In the genomic region with DNA sequence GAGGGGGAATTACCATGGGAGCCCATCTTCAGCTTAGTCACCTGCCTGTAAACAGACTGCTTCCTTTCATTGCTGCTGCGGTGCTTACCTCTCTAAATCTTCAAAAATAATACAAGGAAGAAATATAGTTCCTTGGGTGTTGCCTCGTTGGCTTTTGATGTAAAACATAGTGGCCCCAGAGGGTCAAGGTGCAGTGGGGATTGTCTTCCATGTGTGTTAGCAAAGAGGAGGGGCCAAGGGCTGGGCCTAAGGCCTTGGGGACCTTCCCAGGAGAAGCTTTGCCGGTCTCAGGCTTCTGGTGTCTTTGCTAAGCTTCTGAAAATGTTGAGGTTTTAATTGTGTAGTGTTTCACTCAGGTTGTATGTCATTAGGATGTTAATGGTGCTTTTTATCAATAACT, we compare ENCODE assay signal across 17 cellular contexts.
DNase-seq lines count a peak whose midpoint lies in the region; ATAC-seq, FAIRE-seq and TF ChIP-seq lines count a peak whose summit lies in the region.
"Had no signal": no experiment of that assay in that cellular context is flagged by ENCODE, and none has a peak within 500 bp of the region (broad histone marks: within the 10 kb centered on the region; RNA-seq: fewer than 3 reads in every experiment).

No MANE protein-coding gene starts in this region.

- no peak for FAIRE-seq in A549 (lab: Jason Lieb, UNC)
- FAIRE-seq: G401.6, GM12891 had no signal

- POLR2A ChIA-PET in A549 (lab: Yijun Ruan, JAX), result no interaction called here
- POLR2A ChIA-PET in PC-9 (lab: Charles Lee; ENCODE audit: unreplicated experiment), result no interaction called here

- H2AFZ ChIP-seq in PC-9, result no peak overlapping the region
- H2AFZ ChIP-seq: GM23338 had no signal

- no peak overlapping the region for H3K4me3 Mint-ChIP-seq in T-helper 17 cell
- H3K4me3 Mint-ChIP-seq: B cell; CD4-positive, alpha-beta T cell; GM23338 had no signal

- no peaks in the 10 kb centered on the region for H3K9me2 ChIP-seq in PC-9 (ENCODE audit: insufficient read depth)

- CTCF ChIA-PET in A549 (lab: Yijun Ruan, JAX), result interaction anchor here (1.3 to 1.5 kb wide), 3 partner anchors 27 to 168 kb away, joined by 3 to 5 read pairs (median 4); no protein-coding TSS in a partner anchor
- CTCF ChIA-PET in PC-9 (lab: Charles Lee), result no interaction called here

- H3K36me3 Mint-ChIP-seq in T-helper 17 cell (ENCODE audit: low read depth), result no peaks in the 10 kb centered on the region

- no peaks in the 10 kb centered on the region for H3K9me3 ChIP-seq in A549
- H3K9me3 ChIP-seq in thyroid gland, result no peaks in the 10 kb centered on the region
- H3K9me3 ChIP-seq in PC-9 (ENCODE audit: insufficient read depth, low read depth), result no peaks in the 10 kb centered on the region
- no peaks in the 10 kb centered on the region for H3K9me3 ChIP-seq in T-helper 17 cell (ENCODE audit: control insufficient read depth, low read length, poor library complexity, severe bottlenecking)

- ATAC-seq in A549, result no peak
- ATAC-seq in left colon, result peak; percentile 100
- ATAC-seq in T-helper 17 cell, result no peak
- ATAC-seq: GM23338 had no signal

- DNase-seq in A549 (ENCODE audit: low read depth in 1 of 2, low spot score in 1 of 2) (no peak), left colon (peak; percentile 35 to 49), thyroid gland (no peak), PC-9 (no peak), T-helper 17 cell (no peak), SKM-1 (lab: John Stamatoyannopoulos, UW; ENCODE audit: unreplicated experiment) (no peak)
- DNase-seq: 8988T; C1 segment of cervical spinal cord; CD4-positive, alpha-beta T cell; DMS153; EL; H7 had no signal

- no peaks in the 10 kb centered on the region for H3K79me2 ChIP-seq in PC-9 (ENCODE audit: low read depth)

- no peaks in the 10 kb centered on the region for H3K4me1 Mint-ChIP-seq in T-helper 17 cell
- H3K4me1 Mint-ChIP-seq: GM23338 had no signal

- no peak for TF ChIP-seq POLR2A in A549 (IDR thresholded peaks at IDR 0.05; ENCODE audit: low read length)
- TF ChIP-seq POLR2A in thyroid gland (IDR thresholded peaks at IDR 0.05), result no peak

- H3K36me3 ChIP-seq in thyroid gland, result no peaks in the 10 kb centered on the region
- no peaks in the 10 kb centered on the region for H3K36me3 ChIP-seq in PC-9 (ENCODE audit: low read depth)

- 56% methylated on average over 3 of the region's 3 CpGs for WGBS in A549 (ENCODE audit: missing lambda C conversion rate)
- WGBS in thyroid gland, 2 donors, result 86 to 92% methylated on average over 3 of the region's 3 CpGs

- intact Hi-C loops in left colon (cut with DNase I, micrococcal nuclease) (no loop called here), thyroid gland (cut with DNase I) (loop anchor here (10.0 kb wide), 1 partner anchor 116 kb away; no protein-coding TSS in a partner anchor), PC-9 (cut with micrococcal nuclease; ENCODE audit: unreplicated experiment) (no loop called here)

- no peak for TF ChIP-seq CTCF in A549 (IDR thresholded peaks at IDR 0.05)
- no peak for TF ChIP-seq CTCF in VCaP (conservative IDR thresholded peaks at IDR 0.05)
- TF ChIP-seq CTCF in thyroid gland (IDR thresholded peaks at IDR 0.05), result no peak
- no peak for TF ChIP-seq CTCF in PC-9 (conservative IDR thresholded peaks at IDR 0.05)

- no peaks in the 10 kb centered on the region for H3F3A ChIP-seq in PC-9 (ENCODE audit: insufficient read depth, low read depth)

- no peak overlapping the region for H3K27ac Mint-ChIP-seq in T-helper 17 cell
- H3K27ac Mint-ChIP-seq: B cell; CD4-positive, alpha-beta T cell; GM23338 had no signal

- H3K4me3 ChIP-seq in A549, result no peak overlapping the region
- H3K4me3 ChIP-seq in thyroid gland (replicated peaks in 1 of 3), result no peak overlapping the region
- no peak overlapping the region for H3K4me3 ChIP-seq in PC-9
- H3K4me3 ChIP-seq: GM23338 had no signal

- H3K27me3 ChIP-seq in thyroid gland (no peaks in the 10 kb centered on the region), PC-9 (ENCODE audit: insufficient read depth, low read depth) (0 out of 2 replicates have a peak, but pooled peaks cover 5% of the 10 kb centered on the region)

- peaks cover 29% of the 10 kb centered on the region for H3K27me3 Mint-ChIP-seq in T-helper 17 cell
- H3K27me3 Mint-ChIP-seq: B cell had no signal

- no peak for TF ChIP-seq RAD21 in A549 (conservative IDR thresholded peaks at IDR 0.05 in 1 of 2, IDR thresholded peaks at IDR 0.05 in 1 of 2)

- H3K4me1 ChIP-seq in A549 (peaks cover 26% of the 10 kb centered on the region), thyroid gland (peaks cover 33 to 36% of the 10 kb centered on the region in 2 donors), PC-9 (replicated peaks; ENCODE audit: insufficient read depth) (no peaks in the 10 kb centered on the region)

- TF ChIP-seq EP300 in A549 (IDR thresholded peaks at IDR 0.05), result no peak

- no TSS peak for BruUV-seq in PC-9 (replicated peaks; lab: Mats Ljungman, UMichigan)

- H4K20me1 ChIP-seq in PC-9 (ENCODE audit: insufficient read depth), result no peaks in the 10 kb centered on the region

- H3K4me2 ChIP-seq in A549, result peak overlapping the region; percentile 46; the same call in 2 of the 3 replicates
- H3K4me2 ChIP-seq in PC-9, result no peak overlapping the region
- H3K4me2 ChIP-seq: GM23338 had no signal

- peak overlapping the region; percentile 55 to 71; a peak in 5 of 6 replicates for H3K27ac ChIP-seq in A549
- peak overlapping the region; percentile 64; the same call in 1 of the 2 replicates for H3K27ac ChIP-seq in VCaP
- peak overlapping the region; percentile 34 to 59 (median 47) for H3K27ac ChIP-seq in thyroid gland
- no peak overlapping the region for H3K27ac ChIP-seq in PC-9

TF ChIP-seq in A549, 52 proteins besides CTCF, POLR2A, EP300 and RAD21 (continues in another document):
- TF ChIP-seq RCOR1 (IDR thresholded peaks at IDR 0.05; ENCODE audit: low read depth, low read length) (no peak), SMC3 (IDR thresholded peaks at IDR 0.05) (no peak), ZC3H11A (IDR thresholded peaks at IDR 0.05) (no peak), RNF2 (IDR thresholded peaks at IDR 0.05; ENCODE audit: borderline replicate concordance, low read depth) (no peak), HDAC2 (IDR thresholded peaks at IDR 0.05) (no peak), JUNB (IDR thresholded peaks at IDR 0.05) (no peak), NFE2L2 (conservative IDR thresholded peaks at IDR 0.05; ENCODE audit: low read length) (no peak), EHMT2 (IDR thresholded peaks at IDR 0.05; ENCODE audit: low read depth) (no peak), POLR2AphosphoS2 (conservative IDR thresholded peaks at IDR 0.05; ENCODE audit: low read length) (no peak), EHF (CRISPR knock-in tag; IDR thresholded peaks at IDR 0.05) (no peak), TFCP2L1 (CRISPR knock-in tag; IDR thresholded peaks at IDR 0.05) (no peak), FOSB (CRISPR knock-in tag; IDR thresholded peaks at IDR 0.05) (no peak), RFX5 (IDR thresholded peaks at IDR 0.05) (no peak)
- TF ChIP-seq, protein P1, sequence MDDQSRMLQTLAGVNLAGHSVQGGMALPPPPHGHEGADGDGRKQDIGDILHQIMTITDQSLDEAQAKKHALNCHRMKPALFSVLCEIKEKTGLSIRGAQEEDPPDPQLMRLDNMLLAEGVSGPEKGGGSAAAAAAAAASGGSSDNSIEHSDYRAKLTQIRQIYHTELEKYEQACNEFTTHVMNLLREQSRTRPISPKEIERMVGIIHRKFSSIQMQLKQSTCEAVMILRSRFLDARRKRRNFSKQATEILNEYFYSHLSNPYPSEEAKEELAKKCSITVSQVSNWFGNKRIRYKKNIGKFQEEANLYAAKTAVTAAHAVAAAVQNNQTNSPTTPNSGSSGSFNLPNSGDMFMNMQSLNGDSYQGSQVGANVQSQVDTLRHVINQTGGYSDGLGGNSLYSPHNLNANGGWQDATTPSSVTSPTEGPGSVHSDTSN (IDR thresholded peaks at IDR 0.05), result no peak
- TF ChIP-seq, protein P2, sequence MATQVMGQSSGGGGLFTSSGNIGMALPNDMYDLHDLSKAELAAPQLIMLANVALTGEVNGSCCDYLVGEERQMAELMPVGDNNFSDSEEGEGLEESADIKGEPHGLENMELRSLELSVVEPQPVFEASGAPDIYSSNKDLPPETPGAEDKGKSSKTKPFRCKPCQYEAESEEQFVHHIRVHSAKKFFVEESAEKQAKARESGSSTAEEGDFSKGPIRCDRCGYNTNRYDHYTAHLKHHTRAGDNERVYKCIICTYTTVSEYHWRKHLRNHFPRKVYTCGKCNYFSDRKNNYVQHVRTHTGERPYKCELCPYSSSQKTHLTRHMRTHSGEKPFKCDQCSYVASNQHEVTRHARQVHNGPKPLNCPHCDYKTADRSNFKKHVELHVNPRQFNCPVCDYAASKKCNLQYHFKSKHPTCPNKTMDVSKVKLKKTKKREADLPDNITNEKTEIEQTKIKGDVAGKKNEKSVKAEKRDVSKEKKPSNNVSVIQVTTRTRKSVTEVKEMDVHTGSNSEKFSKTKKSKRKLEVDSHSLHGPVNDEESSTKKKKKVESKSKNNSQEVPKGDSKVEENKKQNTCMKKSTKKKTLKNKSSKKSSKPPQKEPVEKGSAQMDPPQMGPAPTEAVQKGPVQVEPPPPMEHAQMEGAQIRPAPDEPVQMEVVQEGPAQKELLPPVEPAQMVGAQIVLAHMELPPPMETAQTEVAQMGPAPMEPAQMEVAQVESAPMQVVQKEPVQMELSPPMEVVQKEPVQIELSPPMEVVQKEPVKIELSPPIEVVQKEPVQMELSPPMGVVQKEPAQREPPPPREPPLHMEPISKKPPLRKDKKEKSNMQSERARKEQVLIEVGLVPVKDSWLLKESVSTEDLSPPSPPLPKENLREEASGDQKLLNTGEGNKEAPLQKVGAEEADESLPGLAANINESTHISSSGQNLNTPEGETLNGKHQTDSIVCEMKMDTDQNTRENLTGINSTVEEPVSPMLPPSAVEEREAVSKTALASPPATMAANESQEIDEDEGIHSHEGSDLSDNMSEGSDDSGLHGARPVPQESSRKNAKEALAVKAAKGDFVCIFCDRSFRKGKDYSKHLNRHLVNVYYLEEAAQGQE (IDR thresholded peaks at IDR 0.05), result no peak
- TF ChIP-seq, protein P3, sequence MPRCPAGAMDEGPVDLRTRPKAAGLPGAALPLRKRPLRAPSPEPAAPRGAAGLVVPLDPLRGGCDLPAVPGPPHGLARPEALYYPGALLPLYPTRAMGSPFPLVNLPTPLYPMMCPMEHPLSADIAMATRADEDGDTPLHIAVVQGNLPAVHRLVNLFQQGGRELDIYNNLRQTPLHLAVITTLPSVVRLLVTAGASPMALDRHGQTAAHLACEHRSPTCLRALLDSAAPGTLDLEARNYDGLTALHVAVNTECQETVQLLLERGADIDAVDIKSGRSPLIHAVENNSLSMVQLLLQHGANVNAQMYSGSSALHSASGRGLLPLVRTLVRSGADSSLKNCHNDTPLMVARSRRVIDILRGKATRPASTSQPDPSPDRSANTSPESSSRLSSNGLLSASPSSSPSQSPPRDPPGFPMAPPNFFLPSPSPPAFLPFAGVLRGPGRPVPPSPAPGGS (IDR thresholded peaks at IDR 0.05), result no peak

Comparison
In these comparisons a context has a peak if more than half of its experiments do, and no peak if none do; other contexts are left out.
1. DNase-seq: peak in left colon (2 of 2); none in A549 (0 of 2), thyroid gland (0 of 2), PC-9 (0 of 2), T-helper 17 cell (0 of 3) and SKM-1 (single experiment).